1 cellular context compared by ENCODE assay signal in genomic region chr6:144346719-144347446, GRCh38.
TF ChIP-seq lines count a peak whose summit lies in the region.

No MANE protein-coding gene starts in this region.

TF ChIP-seq in GM12878, 131 proteins besides CTCF, POLR2A, EP300 and RAD21 (continued from another document):
- no peak for TF ChIP-seq ZBTB4 (CRISPR knock-in tag; IDR thresholded peaks at IDR 0.05)
- TF ChIP-seq SUPT20H (IDR thresholded peaks at IDR 0.05; ENCODE audit: borderline replicate concordance, control insufficient read depth, low read depth, low read length): no peak
- peak; percentile 65; the same call in 1 of the 2 replicates for TF ChIP-seq NFIC (IDR thresholded peaks at IDR 0.05; ENCODE audit: low read depth, low read length)
- peak; percentile 31 to 45; a peak in 1 of 4 replicates for TF ChIP-seq IKZF2 (IDR thresholded peaks at IDR 0.05)
- peak in 1 of 2 experiments; percentile 78; a peak in 2 of 4 replicates for TF ChIP-seq ETV6 (conservative IDR thresholded peaks at IDR 0.05 in 1 of 2, IDR thresholded peaks at IDR 0.05 in 1 of 2; ENCODE audit: borderline replicate concordance in 1 of 2, low read depth in 1 of 2)
- peak; percentile 43; the same call in 1 of the 2 replicates for TF ChIP-seq RELB (IDR thresholded peaks at IDR 0.05; ENCODE audit: low read depth)
- TF ChIP-seq RUNX3 (IDR thresholded peaks at IDR 0.05; ENCODE audit: low read length): peak; percentile 66
- TF ChIP-seq JUNB (IDR thresholded peaks at IDR 0.05): peak; percentile 83
- no peak for TF ChIP-seq TCF12 (IDR thresholded peaks at IDR 0.05; ENCODE audit: low read depth, low read length)
- no peak for TF ChIP-seq RELA (IDR thresholded peaks at IDR 0.05; ENCODE audit: borderline replicate concordance, partially characterized antibody)
- no peak for TF ChIP-seq TAF1 (IDR thresholded peaks at IDR 0.05; ENCODE audit: borderline replicate concordance, low read depth, low read length)
- TF ChIP-seq PAX5 (IDR thresholded peaks at IDR 0.05; ENCODE audit: borderline replicate concordance, low read depth, low read length): 0 out of 2 replicates have a peak, but pooled peaks have one; percentile 31
